ENCODE assay signal across 33 cellular contexts in genomic region chr19:47371269-47371668, GRCh38. TPM values are rescaled to one million over a fixed set of nuclear protein-coding genes. Genes with fewer than 3 reads are reported as not detected.
"Had no signal": no experiment of that assay in that cellular context is flagged by ENCODE, and none has a peak within 500 bp of the region (broad histone marks: within the 10 kb centered on the region; RNA-seq: fewer than 3 reads in every experiment).

No MANE protein-coding gene starts in this region.

- H3K27me3 ChIP-seq: brain microvascular endothelial cell, SJCRH30 had no signal

- H3K4me3 ChIP-seq: PC-9, SJCRH30, SK-N-MC had no signal

- FAIRE-seq: RCC 7860, TTC549 had no signal

- H3K4me2 ChIP-seq: PC-9 had no signal

- ATAC-seq: activated CD8-positive, alpha-beta T cell treated with anti-CD3 and anti-CD28 coated beads for 36 hours; activated naive CD8-positive, alpha-beta T cell treated with anti-CD3 and anti-CD28 coated beads, Interleukin-2, amount 50 U/mL, for 24 hours had no signal

- H3K9me3 ChIP-seq: SJCRH30 had no signal

- DNase-seq: activated CD4-positive, alpha-beta T cell treated with anti-CD3 and anti-CD28 coated beads, Interleukin-2, amount 10 ng/mL, durations not matched to agents 24 days and 14 days; activated CD4-positive, alpha-beta T cell treated with anti-CD3 and anti-CD28 coated beads, Interleukin-2, amount 50 U/mL, for 4 hours; activated CD8-positive, alpha-beta T cell treated with anti-CD3 and anti-CD28 coated beads for 36 hours; activated gamma-delta T cell; activated naive CD4-positive, alpha-beta T cell treated with Interleukin-2 at 50 U/mL for 16 hours; activated naive CD8-positive, alpha-beta T cell treated with anti-CD3 and anti-CD28 coated beads, Interleukin-2, amount 50 U/mL, for 24 hours; activated T-cell treated with anti-CD3 and anti-CD28 coated beads, Interleukin-2, amount 50 U/mL, for 1 hour; amniotic stem cell; aorta; brain microvascular endothelial cell; central memory CD4-positive, alpha-beta T cell; KBM-7; MM.1S; MV-4-11; NCI-H1092; NCI-H1436 treated with DMSO at 0.1 percent for 48 hours; NCI-H1694 treated with DMSO at 0.1 percent for 48 hours; NCI-H2029; NCI-H345; NCI-H526; NCI-H748 treated with DMSO at 0.1 percent for 48 hours; NK-92 treated with Interleukin-12 subunit alpha and Interleukin-12 subunit beta, amount 100 ng/mL, for 24 hours; PC-9; SHP77; SJCRH30 had no signal

- H3K4me1 ChIP-seq: SJCRH30 had no signal

- H2AFZ ChIP-seq: PC-9 had no signal

- H3K27ac ChIP-seq: PC-9, SJCRH30, SK-N-MC had no signal

RNA-seq across cellular contexts. Expression of gene C5AR2, which starts 39.3 kb away (rescaled TPM):
- total RNA-seq: activated CD4-positive, alpha-beta T cell treated with anti-CD3 and anti-CD28 coated beads, Interleukin-2, amount 10 ng/mL, durations not matched to agents 24 days and 14 days; activated CD8-positive, alpha-beta memory T cell treated with anti-CD3 and anti-CD28 coated beads for 36 hours; activated T-helper 2 cell treated with anti-CD3 and anti-CD28 coated beads, Interferon-gamma antibody, Interleukin-2, Interleukin-4, amounts not matched to agents 10 μg/mL and 5 μg/mL and 100 μg/mL, durations not matched to agents 14 hours and 24 hours and 36 hours; LHCN-M2; NCI-H460; PC-9; SJCRH30 had no signal

RNA-seq across cellular contexts. Expression of gene MEIS3, which starts 48.1 kb away (rescaled TPM):
- total RNA-seq: activated CD4-positive, alpha-beta T cell treated with anti-CD3 and anti-CD28 coated beads, Interleukin-2, amount 10 ng/mL, durations not matched to agents 24 days and 14 days; activated CD8-positive, alpha-beta memory T cell treated with anti-CD3 and anti-CD28 coated beads for 36 hours; activated CD8-positive, alpha-beta T cell treated with anti-CD3 and anti-CD28 coated beads for 36 hours; T-helper 1 cell treated with Interleukin-12 subunit alpha and Interleukin-12 subunit beta and Interleukin-4 antibody, amounts not matched to agents 30 ng/mL and 1 ng/mL, for 36 hours had no signal
